ENCODE assay signal across 14 cellular contexts in genomic region chr12:72790273-72790672, GRCh38.
"Had no signal": no experiment of that assay in that cellular context is flagged by ENCODE, and none has a peak within 500 bp of the region (broad histone marks: within the 10 kb centered on the region; RNA-seq: fewer than 3 reads in every experiment).

No MANE protein-coding gene starts in this region.

- DNase-seq: activated CD4-positive, alpha-beta memory T cell treated with anti-CD3 and anti-CD28 coated beads, Interleukin-2, amount 10 ng/mL, durations not matched to agents 7 days and 5 days; activated CD4-positive, alpha-beta T cell treated with anti-CD3 and anti-CD28 coated beads for 36 hours; activated gamma-delta T cell treated with Interleukin-2 at 50 U/mL for 16 hours; activated naive CD8-positive, alpha-beta T cell treated with anti-CD3 and anti-CD28 coated beads for 36 hours; activated T-cell treated with anti-CD3 and anti-CD28 coated beads, Interleukin-2, amount 50 U/mL, for 48 hours; aorta; dorsolateral prefrontal cortex; left ventricle myocardium inferior; sigmoid colon; stimulated activated CD4-positive, alpha-beta T cell treated with anti-CD3 and anti-CD28 coated beads, Interleukin-12 subunit alpha, Interleukin-12 subunit beta, amount 100 ng/mL, for 4 hours; stimulated activated naive CD4-positive, alpha-beta T cell; upper lobe of right lung had no signal

- H3K27ac Mint-ChIP-seq: activated CD4-positive, alpha-beta memory T cell treated with anti-CD3 and anti-CD28 coated beads, Interleukin-2, amount 10 ng/mL, durations not matched to agents 7 days and 5 days; activated CD4-positive, alpha-beta T cell treated with anti-CD3 and anti-CD28 coated beads for 36 hours; activated naive CD8-positive, alpha-beta T cell treated with anti-CD3 and anti-CD28 coated beads for 36 hours; T-helper 2 cell treated with Interferon-gamma antibody and Interleukin-4, amounts not matched to agents 5 μg/mL and 100 μg/mL, for 36 hours had no signal

- ATAC-seq: activated CD4-positive, alpha-beta T cell treated with anti-CD3 and anti-CD28 coated beads for 36 hours; upper lobe of right lung had no signal

- H3K27me3 Mint-ChIP-seq: activated CD4-positive, alpha-beta memory T cell treated with anti-CD3 and anti-CD28 coated beads, Interleukin-2, amount 10 ng/mL, durations not matched to agents 7 days and 5 days; activated CD4-positive, alpha-beta T cell treated with anti-CD3 and anti-CD28 coated beads for 36 hours; activated naive CD8-positive, alpha-beta T cell treated with anti-CD3 and anti-CD28 coated beads for 36 hours had no signal

- H3K9me3 Mint-ChIP-seq: activated naive CD8-positive, alpha-beta T cell treated with anti-CD3 and anti-CD28 coated beads for 36 hours had no signal

- FAIRE-seq: keratinocyte had no signal

- H3K36me3 Mint-ChIP-seq: activated naive CD8-positive, alpha-beta T cell treated with anti-CD3 and anti-CD28 coated beads for 36 hours had no signal

- H3K4me1 Mint-ChIP-seq: activated CD4-positive, alpha-beta memory T cell treated with anti-CD3 and anti-CD28 coated beads, Interleukin-2, amount 10 ng/mL, durations not matched to agents 7 days and 5 days; activated CD4-positive, alpha-beta T cell treated with anti-CD3 and anti-CD28 coated beads for 36 hours; activated naive CD8-positive, alpha-beta T cell treated with anti-CD3 and anti-CD28 coated beads for 36 hours had no signal

- H3K4me3 Mint-ChIP-seq: activated CD4-positive, alpha-beta memory T cell treated with anti-CD3 and anti-CD28 coated beads, Interleukin-2, amount 10 ng/mL, durations not matched to agents 7 days and 5 days; activated CD4-positive, alpha-beta T cell treated with anti-CD3 and anti-CD28 coated beads for 36 hours; activated naive CD8-positive, alpha-beta T cell treated with anti-CD3 and anti-CD28 coated beads for 36 hours; T-helper 2 cell treated with Interferon-gamma antibody and Interleukin-4, amounts not matched to agents 5 μg/mL and 100 μg/mL, for 36 hours had no signal
